In genomic region chr3:168796339-168796738, GRCh38 we compare ENCODE assay signal across 18 cellular contexts.
DNase-seq lines count a peak whose midpoint lies in the region; ATAC-seq and TF ChIP-seq lines count a peak whose summit lies in the region.
"Had no signal": no experiment of that assay in that cellular context is flagged by ENCODE, and none has a peak within 500 bp of the region (broad histone marks: within the 10 kb centered on the region; RNA-seq: fewer than 3 reads in every experiment).

No MANE protein-coding gene starts in this region.

- H3K4me3 Mint-ChIP-seq in T-helper 17 cell (no peak overlapping the region), osteocyte (ENCODE audit: unreplicated experiment) (no peak overlapping the region)
- H3K4me3 Mint-ChIP-seq: B cell; CD4-positive, alpha-beta T cell; CD8-positive, alpha-beta T cell had no signal

- H3K9me3 Mint-ChIP-seq in osteocyte (ENCODE audit: unreplicated experiment): no peaks in the 10 kb centered on the region
- H3K9me3 Mint-ChIP-seq: CD4-positive, alpha-beta T cell; CD8-positive, alpha-beta T cell had no signal

- no peaks in the 10 kb centered on the region for H3K27me3 Mint-ChIP-seq in T-helper 17 cell
- H3K27me3 Mint-ChIP-seq in osteocyte (ENCODE audit: unreplicated experiment): no peaks in the 10 kb centered on the region
- H3K27me3 Mint-ChIP-seq: B cell; CD4-positive, alpha-beta T cell had no signal

- H3K9me3 ChIP-seq in T-helper 17 cell (ENCODE audit: control insufficient read depth, low read length, poor library complexity, severe bottlenecking): no peaks in the 10 kb centered on the region
- H3K9me3 ChIP-seq: A549; BLaER1 treated with 17β-estradiol and CSF1 and Interleukin-3, amounts not matched to agents 10 nM and 100 nM; Caco-2 had no signal

- DNase-seq in NAMALWA (ENCODE audit: low spot score): no peak
- DNase-seq in T-helper 17 cell: no peak
- DNase-seq in NOMO-1 treated with dmso at 0.1 percent for 144 hours (lab: John Stamatoyannopoulos, UW; ENCODE audit: unreplicated experiment): no peak
- no peak for DNase-seq in osteocyte (ENCODE audit: extremely low spot score, unreplicated experiment)
- DNase-seq: AML-193; Caco-2; Calu3; CD4-positive, alpha-beta T cell; CD8-positive, alpha-beta T cell; DMS79 treated with DMSO at 0.1 percent for 48 hours; GF-D8 had no signal

- TF ChIP-seq CTCF in osteocyte (IDR thresholded peaks at IDR 0.05): no peak

- H3K4me1 Mint-ChIP-seq in T-helper 17 cell (no peaks in the 10 kb centered on the region), osteocyte (ENCODE audit: unreplicated experiment) (peaks cover 12% of the 10 kb centered on the region)
- H3K4me1 Mint-ChIP-seq: B cell had no signal

- H3K27ac Mint-ChIP-seq in T-helper 17 cell (no peak overlapping the region), osteocyte (ENCODE audit: unreplicated experiment) (no peak overlapping the region)
- H3K27ac Mint-ChIP-seq: B cell; CD4-positive, alpha-beta T cell; CD8-positive, alpha-beta T cell had no signal

- ATAC-seq in GM18508 (IDR thresholded peaks at IDR 0.05; ENCODE audit: insufficient read depth, unreplicated experiment) (peak; percentile 66), GM19438 (IDR thresholded peaks at IDR 0.05; ENCODE audit: low read depth, unreplicated experiment) (peak; percentile 69), HG02981 (IDR thresholded peaks at IDR 0.05; ENCODE audit: unreplicated experiment) (peak; percentile 65), HG03354 (IDR thresholded peaks at IDR 0.05; ENCODE audit: poor library complexity, severe bottlenecking, unreplicated experiment) (peak; percentile 65), T-helper 17 cell (no peak)
- ATAC-seq: A549; CD8-positive, alpha-beta T cell had no signal

- H3K36me3 Mint-ChIP-seq in T-helper 17 cell (ENCODE audit: low read depth) (no peaks in the 10 kb centered on the region), osteocyte (ENCODE audit: unreplicated experiment) (no peaks in the 10 kb centered on the region)
- H3K36me3 Mint-ChIP-seq: CD8-positive, alpha-beta T cell had no signal
